Comparison of ENCODE assay signal across 1 cellular context in the genomic region with DNA sequence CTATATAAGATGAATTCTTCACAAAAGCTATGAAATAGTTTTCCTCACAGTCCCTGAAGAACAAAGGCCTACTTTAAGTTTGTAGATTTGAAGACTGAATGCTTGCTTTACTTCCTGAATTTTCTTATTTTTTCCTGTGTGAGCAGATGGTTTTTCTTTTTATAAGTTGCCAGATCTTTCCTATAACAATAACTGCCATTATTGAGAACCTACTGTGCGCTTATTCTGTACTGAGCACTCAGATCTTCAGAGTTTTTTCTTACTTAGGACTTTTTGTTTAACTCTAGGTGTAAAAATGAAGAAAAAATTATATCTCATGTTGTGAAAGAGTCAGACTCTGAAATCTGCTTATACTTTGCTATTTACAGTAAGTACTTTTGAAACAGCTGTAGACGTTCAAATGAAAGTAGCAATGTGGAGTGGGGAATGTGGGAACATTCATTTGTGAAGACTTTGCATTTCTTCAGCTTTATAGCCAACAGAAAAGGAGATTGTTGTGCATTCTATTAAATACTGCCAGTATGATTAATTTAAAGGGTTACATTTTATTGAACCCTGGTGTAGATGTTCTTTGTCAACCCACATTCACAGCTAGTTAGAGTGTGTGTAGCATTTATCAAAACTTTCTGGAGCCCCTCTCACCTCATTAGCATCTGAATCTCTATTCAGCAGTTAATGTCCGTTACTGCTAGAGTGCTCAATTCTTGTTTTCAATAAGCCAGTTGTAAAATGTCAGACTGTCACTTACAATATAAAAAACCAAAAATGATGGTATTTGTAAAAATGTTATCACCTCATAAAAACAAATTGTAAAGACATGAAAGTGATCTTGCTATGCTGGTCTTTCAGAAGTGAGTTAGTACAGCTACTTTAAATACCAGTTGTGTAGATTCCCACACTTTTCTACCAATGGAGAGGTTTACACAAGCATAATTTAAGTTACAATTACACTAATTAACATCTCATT.
TF ChIP-seq lines count a peak whose summit lies in the region.

No MANE protein-coding gene starts in this region.

TF ChIP-seq in IMR-90, 13 proteins besides CTCF, POLR2A, EP300 and RAD21:
- TF ChIP-seq RFX5 (IDR thresholded peaks at IDR 0.05; ENCODE audit: low read depth, low read length) (no peak), CHD1 (IDR thresholded peaks at IDR 0.05; ENCODE audit: low read depth, low read length) (no peak), BHLHE40 (IDR thresholded peaks at IDR 0.05; ENCODE audit: low read depth, low read length) (no peak), FOS (IDR thresholded peaks at IDR 0.05; ENCODE audit: low read depth, low read length) (no peak), SMC3 (IDR thresholded peaks at IDR 0.05; ENCODE audit: low read depth, low read length) (no peak), MAFK (IDR thresholded peaks at IDR 0.05; ENCODE audit: low read depth, low read length) (no peak), CEBPB (IDR thresholded peaks at IDR 0.05; ENCODE audit: low read depth, low read length) (no peak), MAZ (IDR thresholded peaks at IDR 0.05; ENCODE audit: borderline replicate concordance, low read depth, low read length) (no peak), MXI1 (IDR thresholded peaks at IDR 0.05; ENCODE audit: borderline replicate concordance, low read depth, low read length) (no peak), NFE2L2 (IDR thresholded peaks at IDR 0.05; ENCODE audit: low read depth, low read length) (no peak), RCOR1 (IDR thresholded peaks at IDR 0.05; ENCODE audit: insufficient replicate concordance, low read length) (no peak)
- TF ChIP-seq, protein P1, sequence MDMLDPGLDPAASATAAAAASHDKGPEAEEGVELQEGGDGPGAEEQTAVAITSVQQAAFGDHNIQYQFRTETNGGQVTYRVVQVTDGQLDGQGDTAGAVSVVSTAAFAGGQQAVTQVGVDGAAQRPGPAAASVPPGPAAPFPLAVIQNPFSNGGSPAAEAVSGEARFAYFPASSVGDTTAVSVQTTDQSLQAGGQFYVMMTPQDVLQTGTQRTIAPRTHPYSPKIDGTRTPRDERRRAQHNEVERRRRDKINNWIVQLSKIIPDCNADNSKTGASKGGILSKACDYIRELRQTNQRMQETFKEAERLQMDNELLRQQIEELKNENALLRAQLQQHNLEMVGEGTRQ (IDR thresholded peaks at IDR 0.05; ENCODE audit: low read depth, low read length) = no peak
- TF ChIP-seq, protein P2, sequence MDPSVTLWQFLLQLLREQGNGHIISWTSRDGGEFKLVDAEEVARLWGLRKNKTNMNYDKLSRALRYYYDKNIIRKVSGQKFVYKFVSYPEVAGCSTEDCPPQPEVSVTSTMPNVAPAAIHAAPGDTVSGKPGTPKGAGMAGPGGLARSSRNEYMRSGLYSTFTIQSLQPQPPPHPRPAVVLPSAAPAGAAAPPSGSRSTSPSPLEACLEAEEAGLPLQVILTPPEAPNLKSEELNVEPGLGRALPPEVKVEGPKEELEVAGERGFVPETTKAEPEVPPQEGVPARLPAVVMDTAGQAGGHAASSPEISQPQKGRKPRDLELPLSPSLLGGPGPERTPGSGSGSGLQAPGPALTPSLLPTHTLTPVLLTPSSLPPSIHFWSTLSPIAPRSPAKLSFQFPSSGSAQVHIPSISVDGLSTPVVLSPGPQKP (IDR thresholded peaks at IDR 0.05; ENCODE audit: borderline replicate concordance, low read depth, low read length) = no peak
